ENCODE assay signal across 16 cellular contexts in genomic region chr3:153305189-153305588, GRCh38.
A peak's percentile ranks its signal among the peaks of the same experiment; 100 is the strongest.
DNase-seq lines count a peak whose midpoint lies in the region; ATAC-seq and TF ChIP-seq lines count a peak whose summit lies in the region.
"Had no signal": no experiment of that assay in that cellular context is flagged by ENCODE, and none has a peak within 500 bp of the region (broad histone marks: within the 10 kb centered on the region; RNA-seq: fewer than 3 reads in every experiment).

No MANE protein-coding gene starts in this region.

- no peak overlapping the region for H3K4me3 ChIP-seq in LNCaP clone FGC (ENCODE audit: low read depth, low read length)

- ATAC-seq in omental fat pad (ENCODE audit: low FRiP score) (peak; percentile 73), GM21825 (IDR thresholded peaks at IDR 0.05; ENCODE audit: unreplicated experiment) (no peak)

- TF ChIP-seq CTCF in LNCaP clone FGC (IDR thresholded peaks at IDR 0.05; ENCODE audit: control insufficient read depth, extremely low read depth, insufficient read depth) (no peak), omental fat pad (IDR thresholded peaks at IDR 0.05) (no peak)

- DNase-seq in DMS 273 (lab: John Stamatoyannopoulos, UW; ENCODE audit: unreplicated experiment), result peak; percentile 19
- DNase-seq in DMS 273 treated with DMSO at 0.1 percent for 48 hours (lab: John Stamatoyannopoulos, UW), result no peak
- peak; percentile 82 for DNase-seq in LNCaP clone FGC (ENCODE audit: low read depth)
- peak; percentile 11 for DNase-seq in amniotic epithelial cell (ENCODE audit: low read depth)
- DNase-seq in omental fat pad (ENCODE audit: low spot score), result no peak
- DNase-seq in RPMI8226, result no peak
- no peak for DNase-seq in NCI-H2081 treated with DMSO at 0.1 percent for 48 hours (lab: John Stamatoyannopoulos, UW)
- DNase-seq: AML-193, GDM1, H9, NCI-H2029, NCI-H446 treated with DMSO at 0.1 percent for 48 hours, OCI-M1, SHP77 treated with DMSO at 0.1 percent for 48 hours, SK-N-SH had no signal

Comparison
In these comparisons a context has a peak if more than half of its experiments do, and no peak if none do; other contexts are left out.
1. DNase-seq: peak in DMS 273 (single experiment), LNCaP clone FGC (single experiment) and amniotic epithelial cell (single experiment); none in DMS 273 treated with DMSO at 0.1 percent for 48 hours (single experiment), omental fat pad (single experiment), RPMI8226 (single experiment) and NCI-H2081 treated with DMSO at 0.1 percent for 48 hours (single experiment).